8 cellular contexts compared by ENCODE assay signal in genomic region chr3:14125193-14126016, GRCh38. TPM values are rescaled to one million over a fixed set of nuclear protein-coding genes. Genes with fewer than 3 reads are reported as not detected.
DNase-seq lines count a peak whose midpoint lies in the region; ATAC-seq lines count a peak whose summit lies in the region.

No MANE protein-coding gene starts in this region.

- peak; percentile 27 for ATAC-seq in HG02884 (IDR thresholded peaks at IDR 0.05; ENCODE audit: unreplicated experiment)

- DNase-seq in NCI-H2107 treated with DMSO at 0.1 percent for 48 hours (lab: John Stamatoyannopoulos, UW; ENCODE audit: unreplicated experiment), result peak; percentile 3
- DNase-seq in NCI-H2107 (lab: John Stamatoyannopoulos, UW), result no peak
- DNase-seq in NCI-H2227 treated with DMSO at 0.1 percent for 48 hours (lab: John Stamatoyannopoulos, UW), result peak; percentile 52
- peak; percentile 77 for DNase-seq in activated CD8-positive, alpha-beta memory T cell treated with anti-CD3 and anti-CD28 coated beads for 24 hours
- DNase-seq in epidermal melanocyte (ENCODE audit: insufficient read length, low spot score), result peak; percentile 57
- peak; percentile 51 for DNase-seq in mucosa of gallbladder (ENCODE audit: low spot score)
- DNase-seq in stimulated activated CD8-positive, alpha-beta memory T cell treated with anti-CD3 and anti-CD28 coated beads, Interleukin-7, amount 100 ng/mL, for 24 hours (ENCODE audit: low read depth), result peak; percentile 44

RNA-seq across cellular contexts. Expression of gene TMEM43, which starts 0.6 kb away (rescaled TPM):
- total RNA-seq in mucosa of gallbladder, result 51.2 TPM

RNA-seq across cellular contexts. Expression of gene CHCHD4, which starts 0.7 kb away (rescaled TPM):
- total RNA-seq in mucosa of gallbladder, result 13.2 TPM

RNA-seq across cellular contexts. Expression of gene XPC, which starts 53.0 kb away (rescaled TPM):
- total RNA-seq in mucosa of gallbladder, result 33.3 TPM

RNA-seq across cellular contexts. Expression of gene LSM3, which starts 53.2 kb away (rescaled TPM):
- total RNA-seq in mucosa of gallbladder, result 11.3 TPM
